In the genomic region with DNA sequence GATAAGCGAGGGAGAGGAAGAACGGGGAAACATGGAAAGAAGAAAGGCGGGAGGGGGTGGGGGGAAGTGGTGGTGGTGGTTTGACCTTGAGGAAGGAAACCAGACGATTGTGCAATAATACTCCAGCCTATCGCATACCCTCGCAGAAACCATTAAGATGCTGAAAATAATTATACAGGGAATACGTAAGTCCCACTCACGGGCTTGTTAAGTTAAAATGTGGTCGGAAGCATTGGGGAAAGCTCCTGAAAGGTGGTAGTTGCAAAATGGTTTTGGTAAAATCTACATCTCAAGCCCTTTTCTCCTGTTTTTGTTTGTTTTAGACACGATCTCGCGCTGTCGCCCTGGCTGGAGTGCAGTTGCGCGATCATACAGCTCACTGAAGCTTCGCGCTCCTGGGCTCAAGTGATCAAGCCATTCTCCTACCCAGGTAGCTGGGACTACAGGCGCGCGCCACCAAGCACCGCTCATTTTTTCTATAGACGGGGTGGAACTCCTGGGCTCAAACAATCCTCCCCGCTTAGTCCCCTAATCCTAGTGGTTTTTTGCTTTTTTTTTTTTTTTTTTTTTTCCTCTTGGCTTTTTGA, we compare ENCODE assay signal across 9 cellular contexts.
A peak's percentile ranks its signal among the peaks of the same experiment; 100 is the strongest.
DNase-seq lines count a peak whose midpoint lies in the region; ATAC-seq, FAIRE-seq and TF ChIP-seq lines count a peak whose summit lies in the region.
"Had no signal": no experiment of that assay in that cellular context is flagged by ENCODE, and none has a peak within 500 bp of the region (broad histone marks: within the 10 kb centered on the region; RNA-seq: fewer than 3 reads in every experiment).

No MANE protein-coding gene starts in this region.

- no peak overlapping the region for H2AFZ ChIP-seq in fibroblast of lung (ENCODE audit: low read length)

- H3K9ac ChIP-seq in fibroblast of lung (ENCODE audit: insufficient read depth, low read length) = no peak overlapping the region

- no peaks in the 10 kb centered on the region for H3K79me2 ChIP-seq in fibroblast of lung (ENCODE audit: control insufficient read depth, insufficient read depth, low read length)

- H3K9me3 ChIP-seq in cardiac muscle cell (ENCODE audit: low read depth) (no peaks in the 10 kb centered on the region), fibroblast of lung (ENCODE audit: control insufficient read depth, insufficient read depth, low read depth, low read length) (no peaks in the 10 kb centered on the region)
- H3K9me3 ChIP-seq: BE2C had no signal

- no peak overlapping the region for H3K27ac ChIP-seq in cardiac muscle cell
- no peak overlapping the region for H3K27ac ChIP-seq in fibroblast of lung (ENCODE audit: insufficient read depth, low read length)

- no peaks in the 10 kb centered on the region for H4K20me1 ChIP-seq in fibroblast of lung (ENCODE audit: control insufficient read depth, extremely low read depth, insufficient read depth, low read length)

- no peak for FAIRE-seq in urothelium cell line (lab: Jason Lieb, UNC)

- no peak for ATAC-seq in HG03521 (IDR thresholded peaks at IDR 0.05; ENCODE audit: unreplicated experiment)

- H3K4me1 ChIP-seq in cardiac muscle cell (ENCODE audit: low read depth) (no peaks in the 10 kb centered on the region), fibroblast of lung (ENCODE audit: control insufficient read depth, extremely low read depth, insufficient read depth, low read length) (no peaks in the 10 kb centered on the region)
- H3K4me1 ChIP-seq: BE2C had no signal

- peak; percentile 12 to 30 for DNase-seq in cardiac muscle cell (ENCODE audit: low read depth in 1 of 2, low spot score in 1 of 2)
- no peak for DNase-seq in cardiac septum (ENCODE audit: low spot score)
- DNase-seq in SKM-1 (lab: John Stamatoyannopoulos, UW; ENCODE audit: unreplicated experiment) = peak; percentile 77
- DNase-seq in fibroblast of lung (ENCODE audit: low read depth in 2 of 2) = no peak
- peak; percentile 47 for DNase-seq in urothelium cell line (ENCODE audit: low spot score)
- no peak for DNase-seq in GM10248 (ENCODE audit: extremely low spot score)
- DNase-seq in NCI-H1436 (lab: John Stamatoyannopoulos, UW) = no peak
- DNase-seq: BE2C had no signal

- POLR2A ChIA-PET in GM10248 (lab: Yijun Ruan, JAX) = interaction anchor here (0.6 kb wide), 1 partner anchor 429 kb away, joined by 3 read pairs; no protein-coding TSS in a partner anchor

- CTCF ChIA-PET in GM10248 (lab: Yijun Ruan, JAX) = interaction anchor here (3.0 kb wide), 1 partner anchor 8 kb away, joined by 7 read pairs; no protein-coding TSS in a partner anchor

- H3K27me3 ChIP-seq in cardiac muscle cell = peaks cover 59% of the 10 kb centered on the region
- no peaks in the 10 kb centered on the region for H3K27me3 ChIP-seq in fibroblast of lung (ENCODE audit: control insufficient read depth, insufficient read depth, low read length)

- intact Hi-C loops in cardiac septum (cut with DNase I) = no loop called here

- no peaks in the 10 kb centered on the region for H3K36me3 ChIP-seq in cardiac muscle cell
- H3K36me3 ChIP-seq in fibroblast of lung (ENCODE audit: control insufficient read depth, insufficient read depth, low read length) = no peaks in the 10 kb centered on the region
- H3K36me3 ChIP-seq: BE2C had no signal

- peak overlapping the region; percentile 38 for H3K4me3 ChIP-seq in cardiac muscle cell
- H3K4me3 ChIP-seq in fibroblast of lung (replicated peaks in 1 of 4; ENCODE audit: control extremely low read depth in 1 of 4, insufficient read depth in 1 of 4, low read depth in 3 of 4, low read length in 4 of 4) = peak overlapping the region in 3 of 4 experiments; percentile 10 to 51 (median 10)

- no peak overlapping the region for H3K4me2 ChIP-seq in fibroblast of lung (ENCODE audit: extremely low read depth, insufficient read depth, low read length)

- TF ChIP-seq CTCF in cardiac muscle cell (IDR thresholded peaks at IDR 0.05; ENCODE audit: low read depth, low read length) (no peak), fibroblast of lung (conservative IDR thresholded peaks at IDR 0.05 in 1 of 2, IDR thresholded peaks at IDR 0.05 in 1 of 2; ENCODE audit: low read depth in 1 of 2, low read length in 2 of 2) (no peak), GM10248 (IDR thresholded peaks at IDR 0.05; ENCODE audit: control extremely low read depth, extremely low read depth, low read depth, missing control alignments) (no peak)

Comparison
In these comparisons a context has a peak if more than half of its experiments do, and no peak if none do; other contexts are left out.
1. DNase-seq: peak in cardiac muscle cell (2 of 2), SKM-1 (single experiment) and urothelium cell line (single experiment); none in cardiac septum (single experiment), fibroblast of lung (0 of 2), GM10248 (single experiment) and NCI-H1436 (single experiment).